ENCODE assay signal across 1 cellular context in genomic region chr14:76782885-76783566, GRCh38.
TF ChIP-seq lines count a peak whose summit lies in the region.

No MANE protein-coding gene starts in this region.

TF ChIP-seq in GM12878, 131 proteins besides CTCF, POLR2A, EP300 and RAD21:
- TF ChIP-seq FOXM1 (IDR thresholded peaks at IDR 0.05; ENCODE audit: low read depth, low read length), result no peak
- no peak for TF ChIP-seq HCFC1 (IDR thresholded peaks at IDR 0.05; ENCODE audit: low read length)
- peak; percentile 33; the same call in 1 of the 2 replicates for TF ChIP-seq EED (IDR thresholded peaks at IDR 0.05; ENCODE audit: low read depth)
- TF ChIP-seq ESRRA (IDR thresholded peaks at IDR 0.05; ENCODE audit: low read length), result no peak
- TF ChIP-seq IKZF1 (conservative IDR thresholded peaks at IDR 0.05), result 0 out of 2 replicates have a peak, but pooled peaks have one; percentile 16
- peak; percentile 45; the same call in 1 of the 2 replicates for TF ChIP-seq RUNX3 (IDR thresholded peaks at IDR 0.05; ENCODE audit: low read length)
- TF ChIP-seq ETV6 (conservative IDR thresholded peaks at IDR 0.05 in 1 of 2, IDR thresholded peaks at IDR 0.05 in 1 of 2; ENCODE audit: borderline replicate concordance in 1 of 2, low read depth in 1 of 2), result peak in 1 of 2 experiments; percentile 27; a peak in 1 of 4 replicates
- no peak for TF ChIP-seq CREM (IDR thresholded peaks at IDR 0.05; ENCODE audit: low read depth)
- no peak for TF ChIP-seq NBN (IDR thresholded peaks at IDR 0.05)
- no peak for TF ChIP-seq RELA (IDR thresholded peaks at IDR 0.05; ENCODE audit: borderline replicate concordance, partially characterized antibody)
- no peak for TF ChIP-seq SMARCA5 (IDR thresholded peaks at IDR 0.05)
- TF ChIP-seq IKZF2 (IDR thresholded peaks at IDR 0.05), result 0 out of 4 replicates have a peak, but pooled peaks of 1 of the 2 experiments have one; percentile 15
